In genomic region chr10:82811621-82812020, GRCh38 we compare ENCODE assay signal across 9 cellular contexts.
DNase-seq lines count a peak whose midpoint lies in the region; ATAC-seq, FAIRE-seq and TF ChIP-seq lines count a peak whose summit lies in the region.
"Had no signal": no experiment of that assay in that cellular context is flagged by ENCODE, and none has a peak within 500 bp of the region (broad histone marks: within the 10 kb centered on the region; RNA-seq: fewer than 3 reads in every experiment).

No MANE protein-coding gene starts in this region.

- FAIRE-seq in keratinocyte (lab: Jason Lieb, UNC) = no peak

- H3K4me1 ChIP-seq in SK-N-SH (ENCODE audit: control insufficient read depth in 1 of 2, insufficient read depth in 2 of 2, low read depth in 1 of 2, low read length in 1 of 2) (peaks cover 3% of the 10 kb centered on the region in 2 experiments; a peak in 1 of 4 replicates), keratinocyte (ENCODE audit: control insufficient read depth, extremely low read depth, insufficient read depth, low read length) (no peaks in the 10 kb centered on the region)

- CTCF ChIA-PET in SK-N-SH (lab: Yijun Ruan, JAX) = interaction anchor here (0.6 to 1.9 kb wide), 10 partner anchors 9 to 1059 kb away, joined by 3 to 5 read pairs (median 3); no protein-coding TSS in a partner anchor

- no peak overlapping the region for H3K27ac ChIP-seq in SK-N-SH (ENCODE audit: low read depth in 2 of 2, low read length in 1 of 2)
- no peak overlapping the region for H3K27ac ChIP-seq in keratinocyte (ENCODE audit: control insufficient read depth, insufficient read depth, low read length)

- POLR2A ChIA-PET in SK-N-SH (lab: Yijun Ruan, JAX) = interaction anchor here (0.6 kb wide), 1 partner anchor 1154 kb away, joined by 3 read pairs; no protein-coding TSS in a partner anchor

- no peaks in the 10 kb centered on the region for H4K20me1 ChIP-seq in SK-N-SH (ENCODE audit: insufficient read depth)
- no peaks in the 10 kb centered on the region for H4K20me1 ChIP-seq in keratinocyte (ENCODE audit: control insufficient read depth, extremely low read depth, insufficient read depth, low read length)

- H3F3A ChIP-seq in SK-N-SH (replicated peaks; ENCODE audit: insufficient read depth) = peaks cover 9% of the 10 kb centered on the region

- dilution Hi-C loops in keratinocyte (cut with MboI; ENCODE audit: extremely low pct_ligation_motif_present, low sequenced_read_pairs) = no loop called here

- no peaks in the 10 kb centered on the region for H3K9me2 ChIP-seq in SK-N-SH

- no peak for TF ChIP-seq EP300 in SK-N-SH (IDR thresholded peaks at IDR 0.05; ENCODE audit: borderline replicate concordance in 1 of 2, low read depth in 1 of 2, low read length in 1 of 2)

- H3K36me3 ChIP-seq in SK-N-SH (replicated peaks in 1 of 2; ENCODE audit: control insufficient read depth in 1 of 2, insufficient read depth in 2 of 2, low read length in 1 of 2) (no peaks in the 10 kb centered on the region), keratinocyte (ENCODE audit: control insufficient read depth in 2 of 2, extremely low read depth in 1 of 2, insufficient read depth in 2 of 2, low read length in 2 of 2) (no peaks in the 10 kb centered on the region)

- H2AFZ ChIP-seq in SK-N-SH (ENCODE audit: low read depth) = no peak overlapping the region
- no peak overlapping the region for H2AFZ ChIP-seq in keratinocyte (ENCODE audit: control insufficient read depth, low read length)

- DNase-seq in DMS53 (lab: John Stamatoyannopoulos, UW) (peak; percentile 76), SK-N-SH (peak; percentile 11), keratinocyte (ENCODE audit: low read depth, low spot score) (no peak), GM19240 (ENCODE audit: insufficient read length, low spot score) (no peak), DMS114 treated with DMSO at 0.1 percent for 48 hours (lab: John Stamatoyannopoulos, UW; ENCODE audit: unreplicated experiment) (no peak), ureter (ENCODE audit: low spot score) (no peak)
- DNase-seq: T1000 had no signal

- H3K79me2 ChIP-seq in SK-N-SH (ENCODE audit: insufficient read depth) (no peaks in the 10 kb centered on the region), keratinocyte (ENCODE audit: control insufficient read depth, insufficient read depth, low read length) (no peaks in the 10 kb centered on the region)

- no peak overlapping the region for H3K4me2 ChIP-seq in SK-N-SH
- H3K4me2 ChIP-seq in keratinocyte (ENCODE audit: control insufficient read depth, extremely low read depth, insufficient read depth, low read depth, low read length) = no peak overlapping the region

- ATAC-seq in GM21717 (IDR thresholded peaks at IDR 0.05; ENCODE audit: unreplicated experiment) = peak; percentile 74
- ATAC-seq in GM19397 (IDR thresholded peaks at IDR 0.05; ENCODE audit: unreplicated experiment) = no peak

- H3K4me3 ChIP-seq in SK-N-SH (ENCODE audit: low read depth in 2 of 2, low read length in 1 of 2) (no peak overlapping the region), keratinocyte (ENCODE audit: control insufficient read depth in 2 of 3, extremely low read depth in 1 of 3, insufficient read depth in 2 of 3, low read depth in 1 of 3, low read length in 3 of 3) (no peak overlapping the region)

- TF ChIP-seq CTCF in SK-N-SH (IDR thresholded peaks at IDR 0.05) (peak; percentile 62), keratinocyte (optimal IDR thresholded peaks at IDR 0.05 in 1 of 3, IDR thresholded peaks at IDR 0.05 in 1 of 3, conservative IDR thresholded peaks at IDR 0.05 in 1 of 3; ENCODE audit: extremely low read depth in 1 of 3, insufficient read depth in 2 of 3, low read length in 3 of 3) (peak; percentile 46 to 64 (median 57))

- H3K9me3 ChIP-seq in SK-N-SH (no peaks in the 10 kb centered on the region), keratinocyte (ENCODE audit: control insufficient read depth, low read depth, low read length) (no peaks in the 10 kb centered on the region)

- TF ChIP-seq RAD21 in SK-N-SH (IDR thresholded peaks at IDR 0.05; ENCODE audit: low read length) = peak; percentile 42

- H3K9me1 ChIP-seq in keratinocyte (ENCODE audit: control insufficient read depth, extremely low read depth, insufficient read depth, low read length) = no peaks in the 10 kb centered on the region

- WGBS in SK-N-SH (ENCODE audit: low lambda C conversion rate) = 67% methylated on average over 1 of the region's 1 CpG

- H3K27me3 ChIP-seq in SK-N-SH (ENCODE audit: insufficient read depth) = no peaks in the 10 kb centered on the region
- no peaks in the 10 kb centered on the region for H3K27me3 ChIP-seq in keratinocyte (ENCODE audit: control insufficient read depth, extremely low read depth, insufficient read depth, low read length)

- H3K9ac ChIP-seq in SK-N-SH = no peak overlapping the region
- H3K9ac ChIP-seq in keratinocyte (ENCODE audit: control insufficient read depth, extremely low read depth, insufficient read depth, low read length) = no peak overlapping the region

TF ChIP-seq in SK-N-SH, 30 proteins besides CTCF, POLR2A, EP300 and RAD21:
- TF ChIP-seq FOXM1 (IDR thresholded peaks at IDR 0.05; ENCODE audit: low read depth) = no peak
- TF ChIP-seq RXRA (IDR thresholded peaks at IDR 0.05; ENCODE audit: borderline replicate concordance, low read depth) = no peak
- peak; percentile 39 for TF ChIP-seq SMC3 (IDR thresholded peaks at IDR 0.05; ENCODE audit: low read depth, low read length)
- no peak for TF ChIP-seq JUND (IDR thresholded peaks at IDR 0.05)
- no peak for TF ChIP-seq FOSL2 (IDR thresholded peaks at IDR 0.05; ENCODE audit: borderline replicate concordance, low read depth)

Comparison
In these comparisons a context has a peak if more than half of its experiments do, and no peak if none do; other contexts are left out.
1. DNase-seq: peak in DMS53 (single experiment) and SK-N-SH (single experiment); none in keratinocyte (single experiment), GM19240 (single experiment), DMS114 treated with DMSO at 0.1 percent for 48 hours (single experiment) and ureter (single experiment).